Comparison of ENCODE assay signal across 18 cellular contexts in genomic region chr1:226993676-226994356, GRCh38. TPM values are rescaled to one million over a fixed set of nuclear protein-coding genes. Genes with fewer than 3 reads are reported as not detected.
DNase-seq lines count a peak whose midpoint lies in the region; ATAC-seq, FAIRE-seq and TF ChIP-seq lines count a peak whose summit lies in the region.
"Had no signal": no experiment of that assay in that cellular context is flagged by ENCODE, and none has a peak within 500 bp of the region (broad histone marks: within the 10 kb centered on the region; RNA-seq: fewer than 3 reads in every experiment).

No MANE protein-coding gene starts in this region.

- H3K4me2 ChIP-seq in HepG2 (ENCODE audit: low read depth, low read length) (peak overlapping the region; percentile 64), neural cell (ENCODE audit: low read length) (no peak overlapping the region)

- POLR2A ChIA-PET in HepG2 (lab: Yijun Ruan, JAX): interaction anchor here (1.1 to 2.4 kb wide), 5 partner anchors 9 to 94 kb away, joined by 3 to 16 read pairs (median 6); partner anchors contain the start of gene COQ8A

- in situ Hi-C loops in HepG2 (cut with HindIII; ENCODE audit: extremely low pct_ligation_motif_present, low pct_unique_long_range_greater_than_20kb): no loop called here

- H4K20me1 ChIP-seq in HepG2 (ENCODE audit: insufficient read depth, low read length) (no peaks in the 10 kb centered on the region), neural cell (ENCODE audit: insufficient read depth) (no peaks in the 10 kb centered on the region)

- no peaks in the 10 kb centered on the region for H3K79me2 ChIP-seq in HepG2 (ENCODE audit: insufficient read depth, low read length)
- H3K79me2 ChIP-seq in neural cell (replicated peaks; ENCODE audit: insufficient read depth, low read length): no peaks in the 10 kb centered on the region

- H3K4me1 ChIP-seq in HepG2 (ENCODE audit: insufficient read depth, low read length): peaks cover 61% of the 10 kb centered on the region
- peaks cover 0 to 23% (median 3%) of the 10 kb centered on the region in 4 donors for H3K4me1 ChIP-seq in right lobe of liver

- peak overlapping the region; percentile 61 for H3K9ac ChIP-seq in HepG2 (ENCODE audit: insufficient read depth, low read depth, low read length)
- H3K9ac ChIP-seq in neural cell (ENCODE audit: low read length): peak overlapping the region; percentile 26

- H3K36me3 ChIP-seq in HepG2 (replicated peaks in 1 of 2; ENCODE audit: control insufficient read depth in 1 of 2, insufficient read depth in 2 of 2, low read length in 2 of 2) (no peaks in the 10 kb centered on the region), right lobe of liver (peaks cover 0 to 3% (median 0%) of the 10 kb centered on the region in 4 donors), neural cell (ENCODE audit: insufficient read depth, low read length) (no peaks in the 10 kb centered on the region)
- H3K36me3 ChIP-seq: gastrocnemius medialis, prostate gland had no signal

- DNase-seq in HepG2 (ENCODE audit: low spot score): peak; percentile 73
- no peak for DNase-seq in right lobe of liver
- peak; percentile 31 for DNase-seq in fibroblast of the aortic adventitia (ENCODE audit: low read depth)
- no peak for DNase-seq in foreskin fibroblast
- DNase-seq in NCI-H345 treated with DMSO at 0.1 percent for 48 hours (lab: John Stamatoyannopoulos, UW; ENCODE audit: unreplicated experiment): no peak
- DNase-seq: ACHN; activated naive CD4-positive, alpha-beta T cell treated with anti-CD3 and anti-CD28 coated beads for 36 hours; CD8-positive, alpha-beta T cell; gastrocnemius medialis; islet precursor cell; KBM-7; NCI-H1417 treated with DMSO at 0.1 percent for 48 hours; NCI-H345; upper lobe of right lung had no signal

- H3K9me3 ChIP-seq in HepG2 (ENCODE audit: low read length) (no peaks in the 10 kb centered on the region), right lobe of liver (no peaks in the 10 kb centered on the region), neural cell (ENCODE audit: low read length) (no peaks in the 10 kb centered on the region)
- H3K9me3 ChIP-seq: gastrocnemius medialis, prostate gland, upper lobe of right lung had no signal

- TF ChIP-seq RAD21 in HepG2 (CRISPR knock-in tag; IDR thresholded peaks at IDR 0.05) (no peak), neural cell (conservative IDR thresholded peaks at IDR 0.05) (no peak)

- peak overlapping the region in 2 of 3 experiments; percentile 18 to 47; a peak in 3 of 6 replicates for H3K4me3 ChIP-seq in HepG2 (replicated peaks in 1 of 3; ENCODE audit: insufficient read depth in 1 of 3, low read depth in 2 of 3, low read length in 3 of 3)
- no peak overlapping the region for H3K4me3 ChIP-seq in right lobe of liver
- H3K4me3 ChIP-seq in fibroblast of the aortic adventitia (ENCODE audit: low read depth, low read length): no peak overlapping the region
- peak overlapping the region; percentile 17 for H3K4me3 ChIP-seq in neural cell (ENCODE audit: low read length)
- no peak overlapping the region for H3K4me3 ChIP-seq in foreskin fibroblast (ENCODE audit: low read depth in 1 of 2, low read length in 2 of 2)
- H3K4me3 ChIP-seq: gastrocnemius medialis, prostate gland, upper lobe of right lung had no signal

- no peaks in the 10 kb centered on the region for H3F3A ChIP-seq in neural cell (ENCODE audit: insufficient read depth, low read length, poor library complexity, severe bottlenecking)

- no peaks in the 10 kb centered on the region for H3K9me2 ChIP-seq in neural cell (ENCODE audit: insufficient read depth, low read length)

- TF ChIP-seq EP300 in HepG2 (IDR thresholded peaks at IDR 0.05; ENCODE audit: low read depth in 2 of 2, low read length in 2 of 2): no peak
- TF ChIP-seq EP300 in HepG2 (CRISPR knock-in tag; IDR thresholded peaks at IDR 0.05; ENCODE audit: borderline replicate concordance): no peak
- TF ChIP-seq EP300 in neural cell (conservative IDR thresholded peaks at IDR 0.05; ENCODE audit: poor library complexity, severe bottlenecking): no peak

- peak; percentile 43 for TF ChIP-seq CTCF in HepG2 (CRISPR knock-in tag; IDR thresholded peaks at IDR 0.05)
- TF ChIP-seq CTCF in right lobe of liver (IDR thresholded peaks at IDR 0.05): no peak
- TF ChIP-seq CTCF in fibroblast of the aortic adventitia (IDR thresholded peaks at IDR 0.05; ENCODE audit: insufficient read depth, low read length): no peak
- TF ChIP-seq CTCF in neural cell (IDR thresholded peaks at IDR 0.05; ENCODE audit: poor library complexity, severe bottlenecking): no peak
- TF ChIP-seq CTCF in foreskin fibroblast (IDR thresholded peaks at IDR 0.05; ENCODE audit: low read depth, low read length): no peak

- peak overlapping the region; percentile 74 for H3K27ac ChIP-seq in HepG2 (ENCODE audit: extremely low read length, insufficient read depth, low read length)
- H3K27ac ChIP-seq in right lobe of liver: no peak overlapping the region
- peak overlapping the region; percentile 59 for H3K27ac ChIP-seq in neural cell (ENCODE audit: low read length)
- H3K27ac ChIP-seq: prostate gland, upper lobe of right lung had no signal

- no peak overlapping the region for H2AFZ ChIP-seq in HepG2 (ENCODE audit: low read length)
- H2AFZ ChIP-seq in neural cell (ENCODE audit: low read depth, low read length): no peak overlapping the region

- peak; percentile 29 to 58; a peak in 2 of 4 replicates for TF ChIP-seq POLR2A in HepG2 (IDR thresholded peaks at IDR 0.05; ENCODE audit: insufficient read depth in 1 of 2, low read depth in 2 of 2, low read length in 2 of 2)
- no peak for TF ChIP-seq POLR2A in right lobe of liver (IDR thresholded peaks at IDR 0.05)

- peak; percentile 91 for ATAC-seq in HepG2
- no peak for ATAC-seq in right lobe of liver
- no peak for ATAC-seq in GM18498 (IDR thresholded peaks at IDR 0.05; ENCODE audit: unreplicated experiment)
- ATAC-seq in HG02642 (IDR thresholded peaks at IDR 0.05; ENCODE audit: poor library complexity, unreplicated experiment): no peak
- ATAC-seq: CD8-positive, alpha-beta T cell; gastrocnemius medialis had no signal

- CTCF ChIA-PET in HepG2 (lab: Yijun Ruan, JAX; ENCODE audit: low intra/inter-chr PET ratio, low total read pairs): no interaction called here

- 34% methylated on average over 16 of the region's 16 CpGs for WGBS in HepG2 (ENCODE audit: low lambda C conversion rate)
- 79% methylated on average over 9 of the region's 16 CpGs for WGBS in right lobe of liver (ENCODE audit: insufficient coverage, low coverage, low lambda C conversion rate, missing lambda C conversion rate)

- FAIRE-seq in HepG2 (lab: Jason Lieb, UNC): peak; percentile 43

- no TSS peak for BruUV-seq in HepG2 (replicated peaks; lab: Mats Ljungman, UMichigan)

- intact Hi-C loops in HepG2 (cut with micrococcal nuclease; ENCODE audit: unreplicated experiment): loop anchor here (5.0 kb wide), 1 partner anchor 47 kb away; no protein-coding TSS in a partner anchor
- intact Hi-C loops in right lobe of liver (cut with DNase I): no loop called here

- H3K27me3 ChIP-seq in HepG2 (ENCODE audit: control insufficient read depth in 1 of 2, insufficient read depth in 2 of 2, low read length in 2 of 2) (no peaks in the 10 kb centered on the region), right lobe of liver (no peaks in the 10 kb centered on the region), neural cell (ENCODE audit: insufficient read depth, low read depth, low read length) (no peaks in the 10 kb centered on the region)
- H3K27me3 ChIP-seq: gastrocnemius medialis, upper lobe of right lung had no signal

TF ChIP-seq in HepG2, 621 proteins besides CTCF, POLR2A, EP300 and RAD21 (continues in another document):
- TF ChIP-seq ARID2 (CRISPR knock-in tag; IDR thresholded peaks at IDR 0.05; ENCODE audit: borderline replicate concordance): no peak
- 0 out of 2 replicates have a peak, but pooled peaks have one; percentile 19 for TF ChIP-seq GATAD2A (CRISPR knock-in tag; IDR thresholded peaks at IDR 0.05)
- 0 out of 2 replicates have a peak, but pooled peaks have one; percentile 37 for TF ChIP-seq ZNF292 (CRISPR knock-in tag; IDR thresholded peaks at IDR 0.05; ENCODE audit: borderline replicate concordance, low read depth)
- TF ChIP-seq ASH2L (IDR thresholded peaks at IDR 0.05; ENCODE audit: insufficient read length, low read depth, low read length): peak; percentile 67

TF ChIP-seq in neural cell, 6 proteins besides CTCF, POLR2A, EP300 and RAD21:
- TF ChIP-seq POLR2AphosphoS5 (IDR thresholded peaks at IDR 0.05): peak; percentile 8
- no peak for TF ChIP-seq MXI1 (conservative IDR thresholded peaks at IDR 0.05; ENCODE audit: poor library complexity, severe bottlenecking)

RNA-seq across cellular contexts. Expression of gene COQ8A, which starts 53.7 kb away (rescaled TPM):
- total RNA-seq in HepG2 (2016; rRNA removed; fragmentation: Illumina TruSeq; extraction: Trizol) (63.3 and 88.7 TPM in 2 replicates), right lobe of liver (10 to 100 TPM; 51.6 to 78.1 (median 69.6) TPM), fibroblast of the aortic adventitia (ENCODE audit: low replicate concordance) (8.4 and 22.3 TPM in 2 replicates)
- total RNA-seq in HepG2 (2016; cell fraction: cytosol; rRNA removed; fragmentation: Illumina TruSeq; extraction: Trizol; ENCODE audit: low read depth): 25.9 and 28.8 TPM in 2 replicates
- total RNA-seq in HepG2 (2016; cell fraction: insoluble cytoplasmic fraction; rRNA removed; fragmentation: Illumina TruSeq; extraction: Trizol): 60.2 and 93.0 TPM in 2 replicates
- 26.6 and 26.8 TPM in 2 replicates for total RNA-seq in HepG2 (2016; cell fraction: membrane; rRNA removed; fragmentation: Illumina TruSeq; extraction: Trizol)
- 66.7 and 69.0 TPM in 2 replicates for total RNA-seq in HepG2 (2016; cell fraction: nucleus; rRNA removed; fragmentation: Illumina TruSeq; extraction: Trizol)
- polyA plus RNA-seq in HepG2 (2011; rRNA removed) (60.4 and 72.2 TPM in 2 replicates), neural cell (11.6 and 13.2 TPM in 2 replicates)
- polyA plus RNA-seq in HepG2 (2011; cell fraction: cytosol; rRNA removed): 53.6 and 65.9 TPM in 2 replicates
- 117 and 151 TPM in 2 replicates for polyA plus RNA-seq in HepG2 (2011; cell fraction: nucleus; rRNA removed)
- polyA plus RNA-seq in HepG2 (2012): 69.4 and 75.0 TPM in 2 replicates
- 6.0 and 6.9 TPM in 2 replicates for polyA plus RNA-seq in HepG2 (2016; cell fraction: cytosol; fragmentation: Illumina TruSeq; extraction: Trizol; ENCODE audit: low read depth)
- polyA plus RNA-seq in HepG2 (2016; cell fraction: insoluble cytoplasmic fraction; fragmentation: Illumina TruSeq; extraction: Trizol; ENCODE audit: low read depth): 55.2 and 65.3 TPM in 2 replicates
- polyA plus RNA-seq in HepG2 (2016; cell fraction: membrane; fragmentation: Illumina TruSeq; extraction: Trizol; ENCODE audit: low read depth): 14.1 and 15.8 TPM in 2 replicates
- polyA plus RNA-seq in HepG2 (2016; cell fraction: nucleus; fragmentation: Illumina TruSeq; extraction: Trizol; ENCODE audit: insufficient read depth, low read depth): 146 and 150 TPM in 2 replicates
- 30.4 and 75.1 TPM in 2 replicates for polyA minus RNA-seq in HepG2 (2011; rRNA and poly(A)+ RNA removed; ENCODE audit: low replicate concordance)
- 31.1 and 31.3 TPM in 2 replicates for polyA minus RNA-seq in HepG2 (2011; cell fraction: cytosol; rRNA and poly(A)+ RNA removed)
- 28.2 and 38.1 TPM in 2 replicates for polyA minus RNA-seq in HepG2 (2011; cell fraction: nucleus; rRNA and poly(A)+ RNA removed)
- polyA minus RNA-seq in neural cell: 10.8 and 13.6 TPM in 2 replicates

Comparison
In these comparisons a context has a peak if more than half of its experiments do, and no peak if none do; other contexts are left out.
1. DNase-seq: peak in HepG2 (single experiment) and fibroblast of the aortic adventitia (single experiment); none in right lobe of liver (0 of 3), foreskin fibroblast (0 of 2) and NCI-H345 treated with DMSO at 0.1 percent for 48 hours (single experiment).
2. H3K27ac ChIP-seq: peak in HepG2 (single experiment) and neural cell (single experiment); none in right lobe of liver (0 of 3).
3. H3K4me3 ChIP-seq: peak in HepG2 (2 of 3) and neural cell (single experiment); none in right lobe of liver (0 of 3), fibroblast of the aortic adventitia (single experiment) and foreskin fibroblast (0 of 2).